Comparison of ENCODE assay signal across 8 cellular contexts in genomic region chr4:123588631-123589223, GRCh38.
DNase-seq lines count a peak whose midpoint lies in the region; ATAC-seq, FAIRE-seq and TF ChIP-seq lines count a peak whose summit lies in the region.

No MANE protein-coding gene starts in this region.

- H3K4me1 ChIP-seq in spleen = peaks cover 0 to 16% (median 4%) of the 10 kb centered on the region in 6 donors

- peak; percentile 71 for ATAC-seq in HG02588 (IDR thresholded peaks at IDR 0.05; ENCODE audit: unreplicated experiment)

- peak; percentile 85 for FAIRE-seq in GM18507 (lab: Jason Lieb, UNC)

- H3K9me3 ChIP-seq in spleen = no peaks in the 10 kb centered on the region

- no peak for TF ChIP-seq POLR2A in spleen (IDR thresholded peaks at IDR 0.05)

- intact Hi-C loops in spleen (cut with DNase I; ENCODE audit: low total_unique reads) = no loop called here

- no peaks in the 10 kb centered on the region for H3K36me3 ChIP-seq in spleen

- no peaks in the 10 kb centered on the region for H3K27me3 ChIP-seq in spleen (replicated peaks in 1 of 7)

- no peak overlapping the region for H3K4me3 ChIP-seq in spleen

- 55 to 63% (median 57%) methylated on average over 8 of the region's 8 CpGs for WGBS in spleen, 5 donors

- DNase-seq in GM18507 (ENCODE audit: extremely low spot score, insufficient read length, low read depth) (no peak), NCI-H146 (lab: John Stamatoyannopoulos, UW) (peak; percentile 68), fibroblast of peridontal ligament (ENCODE audit: extremely low read depth) (peak; percentile 92), spleen (no peak), germinal center (ENCODE audit: low spot score) (no peak), NCI-H446 (lab: John Stamatoyannopoulos, UW) (no peak)
- DNase-seq in activated CD4-positive, alpha-beta T cell treated with anti-CD3 and anti-CD28 coated beads, Interleukin-2, amount 50 U/mL, for 4 hours = no peak

- no peak for TF ChIP-seq CTCF in spleen (IDR thresholded peaks at IDR 0.05 in 8 of 11, conservative IDR thresholded peaks at IDR 0.05 in 3 of 11)

- peak overlapping the region in 6 of 8 donors; percentile 5 to 49 (median 31) for H3K27ac ChIP-seq in spleen

Comparison
In these comparisons a context has a peak if more than half of its experiments do, and no peak if none do; other contexts are left out.
1. DNase-seq: peak in NCI-H146 (single experiment) and fibroblast of peridontal ligament (single experiment); none in GM18507 (single experiment), spleen (single experiment), germinal center (single experiment), activated CD4-positive, alpha-beta T cell treated with anti-CD3 and anti-CD28 coated beads, Interleukin-2, amount 50 U/mL, for 4 hours (0 of 2) and NCI-H446 (0 of 2).